In the genomic region with DNA sequence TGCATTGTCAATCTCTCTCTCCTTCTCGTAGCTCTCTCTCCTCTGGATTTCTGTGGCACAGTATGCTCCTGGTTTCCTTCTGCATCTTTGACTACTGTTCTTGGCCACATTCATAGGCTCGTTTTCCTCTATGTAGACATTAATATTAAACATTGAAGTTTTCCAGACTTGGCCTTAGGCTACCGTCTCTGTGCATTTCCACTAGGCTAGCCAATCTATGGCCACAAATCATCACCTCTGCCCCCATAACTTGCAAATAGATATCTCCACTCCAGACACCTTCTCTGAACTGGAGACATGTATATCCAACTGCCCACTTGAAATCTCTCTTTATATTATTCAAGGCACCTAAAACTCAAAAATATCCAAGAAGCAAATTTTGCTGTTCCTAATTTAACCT, we compare ENCODE assay signal across 1 cellular context.
TF ChIP-seq lines count a peak whose summit lies in the region.

No MANE protein-coding gene starts in this region.

TF ChIP-seq in SK-N-SH treated with all-trans-retinoic acid at 6 μM for 48 hours, 23 proteins besides CTCF, POLR2A, EP300 and RAD21 (continued from another document):
- TF ChIP-seq, protein P1, sequence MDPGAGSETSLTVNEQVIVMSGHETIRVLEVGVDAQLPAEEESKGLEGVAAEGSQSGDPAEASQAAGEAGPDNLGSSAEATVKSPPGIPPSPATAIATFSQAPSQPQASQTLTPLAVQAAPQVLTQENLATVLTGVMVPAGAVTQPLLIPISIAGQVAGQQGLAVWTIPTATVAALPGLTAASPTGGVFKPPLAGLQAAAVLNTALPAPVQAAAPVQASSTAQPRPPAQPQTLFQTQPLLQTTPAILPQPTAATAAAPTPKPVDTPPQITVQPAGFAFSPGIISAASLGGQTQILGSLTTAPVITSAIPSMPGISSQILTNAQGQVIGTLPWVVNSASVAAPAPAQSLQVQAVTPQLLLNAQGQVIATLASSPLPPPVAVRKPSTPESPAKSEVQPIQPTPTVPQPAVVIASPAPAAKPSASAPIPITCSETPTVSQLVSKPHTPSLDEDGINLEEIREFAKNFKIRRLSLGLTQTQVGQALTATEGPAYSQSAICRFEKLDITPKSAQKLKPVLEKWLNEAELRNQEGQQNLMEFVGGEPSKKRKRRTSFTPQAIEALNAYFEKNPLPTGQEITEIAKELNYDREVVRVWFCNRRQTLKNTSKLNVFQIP (CRISPR knock-in tag; IDR thresholded peaks at IDR 0.05; ENCODE audit: borderline replicate concordance, low read depth), result no peak
- no peak for TF ChIP-seq ZC3H10 (CRISPR knock-in tag; IDR thresholded peaks at IDR 0.05)
- TF ChIP-seq CSDC2 (CRISPR knock-in tag; IDR thresholded peaks at IDR 0.05), result no peak
- TF ChIP-seq ISL1 (CRISPR knock-in tag; IDR thresholded peaks at IDR 0.05), result no peak
- TF ChIP-seq, protein P2, sequence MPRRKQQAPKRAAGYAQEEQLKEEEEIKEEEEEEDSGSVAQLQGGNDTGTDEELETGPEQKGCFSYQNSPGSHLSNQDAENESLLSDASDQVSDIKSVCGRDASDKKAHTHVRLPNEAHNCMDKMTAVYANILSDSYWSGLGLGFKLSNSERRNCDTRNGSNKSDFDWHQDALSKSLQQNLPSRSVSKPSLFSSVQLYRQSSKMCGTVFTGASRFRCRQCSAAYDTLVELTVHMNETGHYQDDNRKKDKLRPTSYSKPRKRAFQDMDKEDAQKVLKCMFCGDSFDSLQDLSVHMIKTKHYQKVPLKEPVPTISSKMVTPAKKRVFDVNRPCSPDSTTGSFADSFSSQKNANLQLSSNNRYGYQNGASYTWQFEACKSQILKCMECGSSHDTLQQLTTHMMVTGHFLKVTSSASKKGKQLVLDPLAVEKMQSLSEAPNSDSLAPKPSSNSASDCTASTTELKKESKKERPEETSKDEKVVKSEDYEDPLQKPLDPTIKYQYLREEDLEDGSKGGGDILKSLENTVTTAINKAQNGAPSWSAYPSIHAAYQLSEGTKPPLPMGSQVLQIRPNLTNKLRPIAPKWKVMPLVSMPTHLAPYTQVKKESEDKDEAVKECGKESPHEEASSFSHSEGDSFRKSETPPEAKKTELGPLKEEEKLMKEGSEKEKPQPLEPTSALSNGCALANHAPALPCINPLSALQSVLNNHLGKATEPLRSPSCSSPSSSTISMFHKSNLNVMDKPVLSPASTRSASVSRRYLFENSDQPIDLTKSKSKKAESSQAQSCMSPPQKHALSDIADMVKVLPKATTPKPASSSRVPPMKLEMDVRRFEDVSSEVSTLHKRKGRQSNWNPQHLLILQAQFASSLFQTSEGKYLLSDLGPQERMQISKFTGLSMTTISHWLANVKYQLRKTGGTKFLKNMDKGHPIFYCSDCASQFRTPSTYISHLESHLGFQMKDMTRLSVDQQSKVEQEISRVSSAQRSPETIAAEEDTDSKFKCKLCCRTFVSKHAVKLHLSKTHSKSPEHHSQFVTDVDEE (CRISPR knock-in tag; IDR thresholded peaks at IDR 0.05), result no peak
- TF ChIP-seq RARB (CRISPR knock-in tag; IDR thresholded peaks at IDR 0.05), result no peak
- no peak for TF ChIP-seq ZNF565 (CRISPR knock-in tag; conservative IDR thresholded peaks at IDR 0.05; ENCODE audit: low read depth)
- TF ChIP-seq GLIS3 (CRISPR knock-in tag; IDR thresholded peaks at IDR 0.05), result no peak
- TF ChIP-seq ZNF70 (CRISPR knock-in tag; IDR thresholded peaks at IDR 0.05), result no peak
